ENCODE assay signal across 1 cellular context in genomic region chr5:91328743-91329142, GRCh38.
TF ChIP-seq lines count a peak whose summit lies in the region.

No MANE protein-coding gene starts in this region.

TF ChIP-seq in A549, 52 proteins besides CTCF, POLR2A, EP300 and RAD21:
- TF ChIP-seq CBX8 (IDR thresholded peaks at IDR 0.05) (no peak), KDM1A (IDR thresholded peaks at IDR 0.05; ENCODE audit: low read depth) (no peak), CHD2 (IDR thresholded peaks at IDR 0.05; ENCODE audit: low read length, partially characterized antibody) (no peak), HOXB13 (CRISPR knock-in tag; IDR thresholded peaks at IDR 0.05; ENCODE audit: low read depth) (no peak), SMC3 (IDR thresholded peaks at IDR 0.05) (no peak), MYC (IDR thresholded peaks at IDR 0.05; ENCODE audit: borderline replicate concordance, low read length) (no peak), MAFK (IDR thresholded peaks at IDR 0.05; ENCODE audit: partially characterized antibody) (no peak)
- TF ChIP-seq, protein P1, sequence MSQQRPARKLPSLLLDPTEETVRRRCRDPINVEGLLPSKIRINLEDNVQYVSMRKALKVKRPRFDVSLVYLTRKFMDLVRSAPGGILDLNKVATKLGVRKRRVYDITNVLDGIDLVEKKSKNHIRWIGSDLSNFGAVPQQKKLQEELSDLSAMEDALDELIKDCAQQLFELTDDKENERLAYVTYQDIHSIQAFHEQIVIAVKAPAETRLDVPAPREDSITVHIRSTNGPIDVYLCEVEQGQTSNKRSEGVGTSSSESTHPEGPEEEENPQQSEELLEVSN (IDR thresholded peaks at IDR 0.05; ENCODE audit: borderline replicate concordance, low read depth): no peak
